In genomic region chr6:29942275-29943052, GRCh38 we compare ENCODE assay signal across 8 cellular contexts. TPM values are rescaled to one million over a fixed set of nuclear protein-coding genes. Genes with fewer than 3 reads are reported as not detected.
DNase-seq lines count a peak whose midpoint lies in the region; ATAC-seq and TF ChIP-seq lines count a peak whose summit lies in the region.

Gene HLA-A (plus strand): TSS chr6:29942532. CDS start chr6:29942554, 22 bp downstream.

- H3K27ac ChIP-seq in colonic mucosa (peak within 1 kb of the TSS; percentile 61), layer of hippocampus (ENCODE audit: low read depth, low read length) (peak within 1 kb of the TSS; percentile 77)

- H3K9me3 ChIP-seq in BE2C (no peaks in the 10 kb centered on the region), colonic mucosa (no peaks in the 10 kb centered on the region)

- H3K27me3 ChIP-seq in BE2C (no peaks in the 10 kb centered on the region), colonic mucosa (no peaks in the 10 kb centered on the region), layer of hippocampus (ENCODE audit: control insufficient read depth, insufficient read depth, low read length) (no peaks in the 10 kb centered on the region)

- H3K4me1 ChIP-seq in BE2C (peaks cover 3% of the 10 kb centered on the region), colonic mucosa (no peaks in the 10 kb centered on the region)

- intact Hi-C loops in activated CD4-positive, alpha-beta T cell treated with anti-CD3 and anti-CD28 coated beads, Interleukin-2, amount 10 ng/mL, durations not matched to agents 24 days and 14 days (cut with micrococcal nuclease) = loop anchor here (1.0 to 5.0 kb wide), 5 partner anchors 15 to 220 kb away; partner anchors contain the start of genes HLA-F and POLR1H
- intact Hi-C loops in colonic mucosa (cut with DNase I) = no loop called here

- TF ChIP-seq CTCF in BE2C (IDR thresholded peaks at IDR 0.05; ENCODE audit: low read depth, low read length) = no peak
- no peak for TF ChIP-seq CTCF in colonic mucosa (IDR thresholded peaks at IDR 0.05)

- peaks cover 46% of the 10 kb centered on the region for H3K4me1 Mint-ChIP-seq in activated CD4-positive, alpha-beta T cell treated with anti-CD3 and anti-CD28 coated beads, Interleukin-2, amount 10 ng/mL, durations not matched to agents 24 days and 14 days

- no peaks in the 10 kb centered on the region for H3K27me3 Mint-ChIP-seq in activated CD4-positive, alpha-beta T cell treated with anti-CD3 and anti-CD28 coated beads, Interleukin-2, amount 10 ng/mL, durations not matched to agents 24 days and 14 days

- DNase-seq in BE2C = peak; percentile 89
- DNase-seq in GM19240 (ENCODE audit: insufficient read length, low spot score) = peak; percentile 81
- DNase-seq in NCI-H524 treated with DMSO at 0.1 percent for 48 hours (lab: John Stamatoyannopoulos, UW) = peak; percentile 24
- DNase-seq in activated CD4-positive, alpha-beta T cell treated with anti-CD3 and anti-CD28 coated beads, Interleukin-2, amount 10 ng/mL, durations not matched to agents 24 days and 14 days = peak; percentile 97
- DNase-seq in colonic mucosa = peak; percentile 94
- peak; percentile 74 to 86 (median 81) for DNase-seq in stimulated activated CD4-positive, alpha-beta T cell treated with anti-CD3 and anti-CD28 coated beads, Interleukin-1b, Interleukin-23, amount 100 ng/mL, for 24 hours (ENCODE audit: low read depth in 4 of 4, low spot score in 1 of 4)

- peaks cover 3% of the 10 kb centered on the region for H3K36me3 ChIP-seq in BE2C
- no peaks in the 10 kb centered on the region for H3K36me3 ChIP-seq in colonic mucosa

- H3K4me3 ChIP-seq in BE2C (ENCODE audit: low read depth, low read length) (peak within 1 kb of the TSS; percentile 73), colonic mucosa (peak within 1 kb of the TSS; percentile 46)

- peak; percentile 75 for ATAC-seq in HG03457 (IDR thresholded peaks at IDR 0.05; ENCODE audit: unreplicated experiment)

- H3K36me3 Mint-ChIP-seq in activated CD4-positive, alpha-beta T cell treated with anti-CD3 and anti-CD28 coated beads, Interleukin-2, amount 10 ng/mL, durations not matched to agents 24 days and 14 days (ENCODE audit: low read depth) = peaks cover 51% of the 10 kb centered on the region

- H3K4me3 Mint-ChIP-seq in activated CD4-positive, alpha-beta T cell treated with anti-CD3 and anti-CD28 coated beads, Interleukin-2, amount 10 ng/mL, durations not matched to agents 24 days and 14 days = peak within 1 kb of the TSS; percentile 95

- H3K9me3 Mint-ChIP-seq in activated CD4-positive, alpha-beta T cell treated with anti-CD3 and anti-CD28 coated beads, Interleukin-2, amount 10 ng/mL, durations not matched to agents 24 days and 14 days = peaks cover 3% of the 10 kb centered on the region

- peak within 1 kb of the TSS; percentile 99 for H3K27ac Mint-ChIP-seq in activated CD4-positive, alpha-beta T cell treated with anti-CD3 and anti-CD28 coated beads, Interleukin-2, amount 10 ng/mL, durations not matched to agents 24 days and 14 days

- H3K9ac ChIP-seq in colonic mucosa (ENCODE audit: low read depth in 2 of 2, low read length in 2 of 2) = peak within 1 kb of the TSS; percentile 88 to 91

RNA-seq across cellular contexts. Expression of gene HLA-A, which starts in this region (rescaled TPM):
- polyA plus RNA-seq in BE2C (2012; ENCODE audit: insufficient read depth, insufficient read length, low read depth) = 840 TPM
- total RNA-seq in activated CD4-positive, alpha-beta T cell treated with anti-CD3 and anti-CD28 coated beads, Interleukin-2, amount 10 ng/mL, durations not matched to agents 24 days and 14 days = 1,449 and 1,452 TPM in 2 replicates
- 1,000 to 10,000 TPM; 1,045 to 1,898 TPM for total RNA-seq in colonic mucosa

Comparison
In these comparisons a context has a peak if more than half of its experiments do, and no peak if none do; other contexts are left out.
1. Peak in every context shown above with its lines: DNase-seq, ATAC-seq, H3K4me3 ChIP-seq and H3K27ac ChIP-seq.
2. DNase-seq: peak in every context shown above with its lines; median percentile 97 in activated CD4-positive, alpha-beta T cell treated with anti-CD3 and anti-CD28 coated beads, Interleukin-2, amount 10 ng/mL, durations not matched to agents 24 days and 14 days; 94 in colonic mucosa; 89 in BE2C; 81 in GM19240; 81 in stimulated activated CD4-positive, alpha-beta T cell treated with anti-CD3 and anti-CD28 coated beads, Interleukin-1b, Interleukin-23, amount 100 ng/mL, for 24 hours; 24 in NCI-H524 treated with DMSO at 0.1 percent for 48 hours.